In genomic region chr1:97202981-97203380, GRCh38 we compare ENCODE assay signal across 26 cellular contexts.
A peak's percentile ranks its signal among the peaks of the same experiment; 100 is the strongest.
DNase-seq lines count a peak whose midpoint lies in the region; ATAC-seq and TF ChIP-seq lines count a peak whose summit lies in the region.
"Had no signal": no experiment of that assay in that cellular context is flagged by ENCODE, and none has a peak within 500 bp of the region (broad histone marks: within the 10 kb centered on the region; RNA-seq: fewer than 3 reads in every experiment).

No MANE protein-coding gene starts in this region.

- H3K27me3 ChIP-seq in DND-41 (ENCODE audit: insufficient read depth, low read length, poor library complexity) (no peaks in the 10 kb centered on the region), IMR-90 (ENCODE audit: control insufficient read depth, insufficient read depth, low read length) (no peaks in the 10 kb centered on the region), mesendoderm (ENCODE audit: insufficient read depth, low read length, poor library complexity) (no peaks in the 10 kb centered on the region)
- H3K27me3 ChIP-seq: SJSA1 had no signal

- no peak overlapping the region for H2BK20ac ChIP-seq in IMR-90 (ENCODE audit: low read depth, low read length)

- no peaks in the 10 kb centered on the region for H3K79me1 ChIP-seq in IMR-90 (ENCODE audit: low read depth in 1 of 2, low read length in 2 of 2)
- H3K79me1 ChIP-seq in mesendoderm (ENCODE audit: low read length) = no peaks in the 10 kb centered on the region

- no peak overlapping the region for H2BK15ac ChIP-seq in IMR-90 (ENCODE audit: low read depth, low read length)
- no peak overlapping the region for H2BK15ac ChIP-seq in mesendoderm (replicated peaks; ENCODE audit: low read depth)

- no peaks in the 10 kb centered on the region for H3K36me3 Mint-ChIP-seq in activated CD4-positive, alpha-beta T cell treated with anti-CD3 and anti-CD28 coated beads, Interleukin-2, amount 10 ng/mL, durations not matched to agents 24 days and 14 days (ENCODE audit: low read depth)

- peak overlapping the region; percentile 45; the same call in 1 of the 2 replicates for H3K23ac ChIP-seq in IMR-90 (ENCODE audit: low read depth, low read length)
- no peak overlapping the region for H3K23ac ChIP-seq in mesendoderm (ENCODE audit: low read length)

- H2BK5ac ChIP-seq in IMR-90 (ENCODE audit: low read depth, low read length, poor library complexity, severe bottlenecking) (no peak overlapping the region), mesendoderm (ENCODE audit: low read length) (no peak overlapping the region)

- H3K36me3 ChIP-seq in DND-41 (ENCODE audit: insufficient read depth, low read length) (no peaks in the 10 kb centered on the region), IMR-90 (ENCODE audit: control insufficient read depth, insufficient read depth, low read length) (no peaks in the 10 kb centered on the region), mesendoderm (ENCODE audit: control insufficient read depth, insufficient read depth, low read length) (no peaks in the 10 kb centered on the region)
- H3K36me3 ChIP-seq: SJSA1 had no signal

- no peak overlapping the region for H2AK9ac ChIP-seq in IMR-90 (replicated peaks; ENCODE audit: low read depth, low read length, poor library complexity)

- no peak for TF ChIP-seq CTCF in DND-41 (IDR thresholded peaks at IDR 0.05; ENCODE audit: borderline replicate concordance, extremely low read depth, low read length, poor library complexity, severe bottlenecking)
- TF ChIP-seq CTCF in IMR-90 (conservative IDR thresholded peaks at IDR 0.05; ENCODE audit: low read depth, low read length) = no peak

- no peak overlapping the region for H3K27ac Mint-ChIP-seq in activated CD4-positive, alpha-beta T cell treated with anti-CD3 and anti-CD28 coated beads, Interleukin-2, amount 10 ng/mL, durations not matched to agents 24 days and 14 days
- H3K27ac Mint-ChIP-seq: CD4-positive, alpha-beta memory T cell; T-cell had no signal

- intact Hi-C loops in IMR-90 (cut with micrococcal nuclease) = loop anchor here (10.0 kb wide), 1 partner anchor 1262 kb away; no protein-coding TSS in a partner anchor
- intact Hi-C loops in activated CD4-positive, alpha-beta T cell treated with anti-CD3 and anti-CD28 coated beads, Interleukin-2, amount 10 ng/mL, durations not matched to agents 24 days and 14 days (cut with micrococcal nuclease) = no loop called here

- H3K9me3 Mint-ChIP-seq in activated CD4-positive, alpha-beta T cell treated with anti-CD3 and anti-CD28 coated beads, Interleukin-2, amount 10 ng/mL, durations not matched to agents 24 days and 14 days = no peaks in the 10 kb centered on the region
- H3K9me3 Mint-ChIP-seq: CD4-positive, alpha-beta memory T cell; T-cell had no signal

- no peak overlapping the region; the same call in 1 of the 2 replicates for H2BK120ac ChIP-seq in IMR-90 (ENCODE audit: low read depth, low read length)
- H2BK120ac ChIP-seq in mesendoderm (ENCODE audit: low read depth, low read length) = no peak overlapping the region

- H3K56ac ChIP-seq in IMR-90 (ENCODE audit: extremely low read depth, insufficient read depth, low read length) (no peak overlapping the region), mesendoderm (ENCODE audit: low read length) (no peak overlapping the region)

- H3K18ac ChIP-seq in IMR-90 (ENCODE audit: low read depth, low read length) (no peak overlapping the region), mesendoderm (ENCODE audit: low read length) (no peak overlapping the region)

- TF ChIP-seq RAD21 in IMR-90 (IDR thresholded peaks at IDR 0.05; ENCODE audit: low read length) = no peak

- H3K27me3 Mint-ChIP-seq in activated CD4-positive, alpha-beta T cell treated with anti-CD3 and anti-CD28 coated beads, Interleukin-2, amount 10 ng/mL, durations not matched to agents 24 days and 14 days = no peaks in the 10 kb centered on the region
- H3K27me3 Mint-ChIP-seq: CD4-positive, alpha-beta memory T cell; T-cell had no signal

- H3K4me1 Mint-ChIP-seq in activated CD4-positive, alpha-beta T cell treated with anti-CD3 and anti-CD28 coated beads, Interleukin-2, amount 10 ng/mL, durations not matched to agents 24 days and 14 days = no peaks in the 10 kb centered on the region
- H3K4me1 Mint-ChIP-seq: CD4-positive, alpha-beta memory T cell; T-cell had no signal

- H4K5ac ChIP-seq in IMR-90 (ENCODE audit: low read depth, low read length) (no peak overlapping the region), mesendoderm (ENCODE audit: low read length) (no peak overlapping the region)

- no peak overlapping the region for H3K4me2 ChIP-seq in DND-41 (ENCODE audit: insufficient read depth, low read length)
- no peak overlapping the region for H3K4me2 ChIP-seq in IMR-90 (ENCODE audit: low read depth, low read length)
- no peak overlapping the region for H3K4me2 ChIP-seq in mesendoderm (ENCODE audit: low read length)
- H3K4me2 ChIP-seq: PC-9 had no signal

- H3K4me3 Mint-ChIP-seq in activated CD4-positive, alpha-beta T cell treated with anti-CD3 and anti-CD28 coated beads, Interleukin-2, amount 10 ng/mL, durations not matched to agents 24 days and 14 days = no peak overlapping the region
- H3K4me3 Mint-ChIP-seq: CD4-positive, alpha-beta memory T cell; T-cell had no signal

- no peak overlapping the region for H2AK5ac ChIP-seq in IMR-90 (ENCODE audit: low read depth, low read length)
- no peak overlapping the region for H2AK5ac ChIP-seq in mesendoderm (ENCODE audit: low read length)

- no peaks in the 10 kb centered on the region for H3K9me1 ChIP-seq in IMR-90 (ENCODE audit: insufficient read depth, low read length)

- no peak overlapping the region for H4K8ac ChIP-seq in IMR-90 (ENCODE audit: low read depth in 2 of 2, low read length in 2 of 2)
- H4K8ac ChIP-seq in mesendoderm (ENCODE audit: low read depth, low read length) = no peak overlapping the region

- H3K14ac ChIP-seq in IMR-90 (replicated peaks; ENCODE audit: low read depth, low read length) = no peak overlapping the region

- no peak overlapping the region for H3K4ac ChIP-seq in IMR-90 (ENCODE audit: low read depth, low read length)
- H3K4ac ChIP-seq in mesendoderm (ENCODE audit: low read depth, low read length) = no peak overlapping the region

- DNase-seq in DND-41 = no peak
- DNase-seq in IMR-90 = no peak
- DNase-seq in SK-N-DZ (ENCODE audit: low spot score) = peak; percentile 2
- DNase-seq in mesendoderm = peak; percentile 2
- no peak for DNase-seq in DMS79 (lab: John Stamatoyannopoulos, UW)
- no peak for DNase-seq in activated CD4-positive, alpha-beta T cell treated with anti-CD3 and anti-CD28 coated beads, Interleukin-2, amount 10 ng/mL, durations not matched to agents 24 days and 14 days
- DNase-seq in effector CD4-positive, alpha-beta T cell = no peak
- DNase-seq: CD4-positive, alpha-beta memory T cell; COR-L47; DMS53; GDM1; H7; NCI-H1105 treated with DMSO at 0.1 percent for 48 hours; NCI-H146; NCI-H1930; NCI-H2107; NCI-H2227 treated with DMSO at 0.1 percent for 48 hours; NCI-H526 treated with DMSO at 0.1 percent for 48 hours; PC-9; Right ventricle myocardium superior; T-cell had no signal

- H3K4me3 ChIP-seq in DND-41 (ENCODE audit: low read depth in 1 of 2, low read length in 2 of 2) = no peak overlapping the region
- no peak overlapping the region for H3K4me3 ChIP-seq in IMR-90 (ENCODE audit: insufficient read depth, low read depth, low read length)
- H3K4me3 ChIP-seq in mesendoderm (ENCODE audit: low read length) = no peak overlapping the region
- H3K4me3 ChIP-seq: GM12878, K562, PC-9, SJSA1 had no signal

- CTCF ChIA-PET in IMR-90 (lab: Yijun Ruan, JAX) = no interaction called here

- no TSS peak for BruUV-seq in IMR-90 (replicated peaks; lab: Mats Ljungman, UMichigan)

- no CpG with 5 or more reads among the region's 1 CpG for WGBS in IMR-90 (ENCODE audit: extremely low coverage in 2 of 2, insufficient read length in 1 of 2), 2 experiments
- WGBS in mesendoderm (ENCODE audit: extremely low coverage, insufficient coverage, low lambda C conversion rate) = no CpG with 5 or more reads among the region's 1 CpG

- no peak for TF ChIP-seq POLR2A in IMR-90 (IDR thresholded peaks at IDR 0.05; ENCODE audit: low read depth, low read length)

- no peaks in the 10 kb centered on the region for H4K20me1 ChIP-seq in DND-41 (ENCODE audit: insufficient read depth, low read length)
- H4K20me1 ChIP-seq in IMR-90 (ENCODE audit: insufficient read depth, low read length) = no peaks in the 10 kb centered on the region

- POLR2A ChIA-PET in IMR-90 (lab: Charles Lee; ENCODE audit: unreplicated experiment) = no interaction called here

- ATAC-seq in DND-41 (ENCODE audit: insufficient read depth, low read depth) (peak; percentile 24; the same call in 1 of the 3 replicates), IMR-90 (ENCODE audit: low read depth) (no peak), GM18909 (IDR thresholded peaks at IDR 0.05; ENCODE audit: poor library complexity, unreplicated experiment) (no peak)
- ATAC-seq: GM12878, HepG2, K562, T-cell had no signal

- in situ Hi-C loops in IMR-90 (cut with MboI; ENCODE audit: low sequenced_read_pairs) = no loop called here

- H3K27ac ChIP-seq in DND-41 (ENCODE audit: low read length) (no peak overlapping the region), IMR-90 (ENCODE audit: insufficient read depth, low read length) (no peak overlapping the region), mesendoderm (ENCODE audit: low read depth, low read length) (no peak overlapping the region)
- H3K27ac ChIP-seq: PC-9, SJSA1 had no signal

- no peak overlapping the region for H4K91ac ChIP-seq in IMR-90 (ENCODE audit: insufficient read depth, low read depth, low read length)

- H3K9ac ChIP-seq in DND-41 (ENCODE audit: low read depth, low read length) (no peak overlapping the region), IMR-90 (ENCODE audit: low read depth, low read length) (no peak overlapping the region), mesendoderm (ENCODE audit: low read length) (no peak overlapping the region)

- H3K9me3 ChIP-seq in DND-41 (ENCODE audit: insufficient read depth, low read length, severe bottlenecking) = no peaks in the 10 kb centered on the region
- H3K9me3 ChIP-seq in IMR-90 (ENCODE audit: control insufficient read depth, insufficient read depth, low read length) = no peaks in the 10 kb centered on the region
- H3K9me3 ChIP-seq: SJSA1 had no signal

- dilution Hi-C loops in IMR-90 (cut with HindIII; ENCODE audit: low sequenced_read_pairs, unreplicated experiment) = no loop called here

- H2AFZ ChIP-seq in DND-41 (ENCODE audit: low read depth, low read length) = no peak overlapping the region
- H2AFZ ChIP-seq in IMR-90 (replicated peaks; ENCODE audit: low read length, poor library complexity) = no peak overlapping the region
- H2AFZ ChIP-seq: PC-9 had no signal

- no peaks in the 10 kb centered on the region for H3K79me2 ChIP-seq in DND-41 (ENCODE audit: insufficient read depth, low read length)
- H3K79me2 ChIP-seq in mesendoderm (ENCODE audit: control insufficient read depth, insufficient read depth, low read length) = no peaks in the 10 kb centered on the region

- H3K4me1 ChIP-seq in DND-41 (ENCODE audit: insufficient read depth, low read length) (no peaks in the 10 kb centered on the region), IMR-90 (ENCODE audit: control insufficient read depth, insufficient read depth, low read length) (peaks cover 5% of the 10 kb centered on the region; the same call in 1 of the 2 replicates), mesendoderm (ENCODE audit: control insufficient read depth, low read depth, low read length) (no peaks in the 10 kb centered on the region)

Comparison
In these comparisons a context has a peak if more than half of its experiments do, and no peak if none do; other contexts are left out.
1. DNase-seq: peak in SK-N-DZ (single experiment) and mesendoderm (single experiment); none in DND-41 (single experiment), IMR-90 (single experiment), DMS79 (single experiment), activated CD4-positive, alpha-beta T cell treated with anti-CD3 and anti-CD28 coated beads, Interleukin-2, amount 10 ng/mL, durations not matched to agents 24 days and 14 days (single experiment) and effector CD4-positive, alpha-beta T cell (single experiment).